20 cellular contexts compared by ENCODE assay signal in genomic region chr14:84493779-84494178, GRCh38.
DNase-seq lines count a peak whose midpoint lies in the region; ATAC-seq and TF ChIP-seq lines count a peak whose summit lies in the region.
"Had no signal": no experiment of that assay in that cellular context is flagged by ENCODE, and none has a peak within 500 bp of the region (broad histone marks: within the 10 kb centered on the region; RNA-seq: fewer than 3 reads in every experiment).

No MANE protein-coding gene starts in this region.

- H3K27me3 ChIP-seq in brain microvascular endothelial cell (replicated peaks) = no peaks in the 10 kb centered on the region
- no peaks in the 10 kb centered on the region for H3K27me3 ChIP-seq in mesenchymal stem cell (ENCODE audit: control insufficient read depth in 1 of 2, insufficient read depth in 1 of 2, low read length in 2 of 2)
- H3K27me3 ChIP-seq: foreskin keratinocyte, transverse colon had no signal

- TF ChIP-seq POLR2A in NB4 (IDR thresholded peaks at IDR 0.05; ENCODE audit: extremely low read depth, insufficient read length) = no peak

- H3K36me3 Mint-ChIP-seq in stimulated activated memory B cell treated with anti-CD40 and anti-IgM and Interleukin-4, amounts not matched to agents 10 μg/mL and 1 μg/mL and 100 μg/mL, for 72 hours = no peaks in the 10 kb centered on the region

- no peak overlapping the region for H2AK5ac ChIP-seq in mesenchymal stem cell (ENCODE audit: low read length, severe bottlenecking)

- H3K4me2 ChIP-seq in mesenchymal stem cell (ENCODE audit: low read length, poor library complexity, severe bottlenecking) = no peak overlapping the region

- no peak overlapping the region for H3K14ac ChIP-seq in mesenchymal stem cell (ENCODE audit: low read length in 2 of 2)

- H3K23ac ChIP-seq in mesenchymal stem cell (ENCODE audit: low read length in 2 of 2) = no peak overlapping the region

- H3K36me3 ChIP-seq in brain microvascular endothelial cell (replicated peaks) = no peaks in the 10 kb centered on the region
- no peaks in the 10 kb centered on the region for H3K36me3 ChIP-seq in mesenchymal stem cell (ENCODE audit: control insufficient read depth in 1 of 2, insufficient read depth in 2 of 2, low read depth in 1 of 2, low read length in 2 of 2)
- H3K36me3 ChIP-seq: transverse colon had no signal

- no peak overlapping the region for H2BK12ac ChIP-seq in mesenchymal stem cell (ENCODE audit: low read length in 2 of 2)

- no peaks in the 10 kb centered on the region for H3K4me1 Mint-ChIP-seq in stimulated activated memory B cell treated with anti-CD40 and anti-IgM and Interleukin-4, amounts not matched to agents 10 μg/mL and 1 μg/mL and 100 μg/mL, for 72 hours
- H3K4me1 Mint-ChIP-seq: B cell, nephron had no signal

- H3K4me3 ChIP-seq in NB4 (ENCODE audit: low read depth, low read length) (no peak overlapping the region), brain microvascular endothelial cell (ENCODE audit: low read depth, low read length) (no peak overlapping the region), mesenchymal stem cell (ENCODE audit: insufficient read depth in 1 of 2, low read depth in 1 of 2, low read length in 2 of 2) (no peak overlapping the region)
- H3K4me3 ChIP-seq: transverse colon had no signal

- H3K27me3 Mint-ChIP-seq in stimulated activated memory B cell treated with anti-CD40 and anti-IgM and Interleukin-4, amounts not matched to agents 10 μg/mL and 1 μg/mL and 100 μg/mL, for 72 hours = no peaks in the 10 kb centered on the region
- H3K27me3 Mint-ChIP-seq: B cell had no signal

- H3K27ac ChIP-seq in brain microvascular endothelial cell (no peak overlapping the region), mesenchymal stem cell (ENCODE audit: low read length, poor library complexity, severe bottlenecking) (no peak overlapping the region)
- H3K27ac ChIP-seq: foreskin keratinocyte, transverse colon had no signal

- no peak overlapping the region for H2AFZ ChIP-seq in mesenchymal stem cell (ENCODE audit: low read depth, low read length)

- H2BK120ac ChIP-seq in mesenchymal stem cell (ENCODE audit: low read depth, low read length) = no peak overlapping the region

- no peak overlapping the region for H3K27ac Mint-ChIP-seq in stimulated activated memory B cell treated with anti-CD40 and anti-IgM and Interleukin-4, amounts not matched to agents 10 μg/mL and 1 μg/mL and 100 μg/mL, for 72 hours
- H3K27ac Mint-ChIP-seq: B cell, nephron, progenitor cell of endocrine pancreas had no signal

- no peak overlapping the region for H3K9ac ChIP-seq in mesenchymal stem cell (ENCODE audit: low read length)

- no peak for ATAC-seq in stimulated activated memory B cell treated with anti-CD40 and anti-IgM and Interleukin-4, amounts not matched to agents 10 μg/mL and 1 μg/mL and 100 μg/mL, for 72 hours
- no peak for ATAC-seq in HG03108 (IDR thresholded peaks at IDR 0.05; ENCODE audit: unreplicated experiment)
- ATAC-seq: foreskin keratinocyte; Right ventricle myocardium inferior; stimulated activated naive CD8-positive, alpha-beta T cell treated with anti-CD3 and anti-CD28 coated beads, Interleukin-15, Interleukin-2, amounts not matched to agents 100 U/mL and 50 U/mL, for 24 hours had no signal

- H3K4ac ChIP-seq in mesenchymal stem cell (ENCODE audit: low read depth in 1 of 2, low read length in 2 of 2) = no peak overlapping the region

- H3K18ac ChIP-seq in mesenchymal stem cell (ENCODE audit: low read depth in 1 of 2, low read length in 2 of 2) = no peak overlapping the region

- in situ Hi-C loops in brain microvascular endothelial cell (cut with HindIII; ENCODE audit: low pct_ligation_motif_present, low sequenced_read_pairs) = no loop called here

- no peaks in the 10 kb centered on the region for H3K9me3 ChIP-seq in mesenchymal stem cell (ENCODE audit: control insufficient read depth, low read length)
- H3K9me3 ChIP-seq: transverse colon had no signal

- H3K9me3 Mint-ChIP-seq in stimulated activated memory B cell treated with anti-CD40 and anti-IgM and Interleukin-4, amounts not matched to agents 10 μg/mL and 1 μg/mL and 100 μg/mL, for 72 hours = peaks cover 3% of the 10 kb centered on the region
- H3K9me3 Mint-ChIP-seq: nephron had no signal

- 76% methylated on average over 4 of the region's 4 CpGs for WGBS in mesenchymal stem cell

- no peak overlapping the region for H4K8ac ChIP-seq in mesenchymal stem cell (ENCODE audit: low read length)

- H4K91ac ChIP-seq in mesenchymal stem cell (ENCODE audit: low read length) = no peak overlapping the region

- no peak for TF ChIP-seq CTCF in NB4 (IDR thresholded peaks at IDR 0.05; ENCODE audit: low read depth, low read length)
- peak; percentile 19 for TF ChIP-seq CTCF in brain microvascular endothelial cell (IDR thresholded peaks at IDR 0.05; ENCODE audit: low read depth, low read length, missing control alignments)

- H3K4me3 Mint-ChIP-seq in stimulated activated memory B cell treated with anti-CD40 and anti-IgM and Interleukin-4, amounts not matched to agents 10 μg/mL and 1 μg/mL and 100 μg/mL, for 72 hours = no peak overlapping the region
- H3K4me3 Mint-ChIP-seq: B cell, nephron had no signal

- no peak overlapping the region for H2BK5ac ChIP-seq in mesenchymal stem cell (ENCODE audit: low read depth, low read length, poor library complexity, severe bottlenecking)

- no peaks in the 10 kb centered on the region for H3K4me1 ChIP-seq in mesenchymal stem cell (ENCODE audit: control insufficient read depth, insufficient read depth, low read depth, low read length)
- H3K4me1 ChIP-seq: foreskin keratinocyte, transverse colon had no signal

- no peak overlapping the region for H2BK15ac ChIP-seq in mesenchymal stem cell (ENCODE audit: low read depth, poor library complexity, severe bottlenecking)

- DNase-seq in H4 (ENCODE audit: low spot score) (peak; percentile 23), NB4 (ENCODE audit: low read depth) (peak; percentile 2), brain microvascular endothelial cell (peak; percentile 29), mesenchymal stem cell (peak; percentile 11), amniotic stem cell (lab: John Stamatoyannopoulos, UW) (no peak)
- DNase-seq: activated CD4-positive, alpha-beta T cell treated with anti-CD3 and anti-CD28 coated beads, Interleukin-2, amount 50 U/mL, for 48 hours; activated gamma-delta T cell treated with Interleukin-2 at 50 U/mL for 16 hours; foreskin keratinocyte; kidney glomerular epithelial cell; NCI-H1436 treated with DMSO at 0.1 percent for 48 hours; stimulated activated CD4-positive, alpha-beta T cell treated with anti-CD3 and anti-CD28 coated beads, Interleukin-1b, Interleukin-23, amount 100 ng/mL, for 48 hours; stimulated activated naive CD8-positive, alpha-beta T cell treated with anti-CD3 and anti-CD28 coated beads, Interleukin-15, Interleukin-2, amounts not matched to agents 100 U/mL and 50 U/mL, for 24 hours; T-helper 1 cell; transverse colon had no signal

- no peaks in the 10 kb centered on the region for H3K79me1 ChIP-seq in mesenchymal stem cell (replicated peaks; ENCODE audit: low read length, poor library complexity, severe bottlenecking)
